In genomic region chr1:88401283-88401682, GRCh38 we compare ENCODE assay signal across 14 cellular contexts.
DNase-seq lines count a peak whose midpoint lies in the region; ATAC-seq and TF ChIP-seq lines count a peak whose summit lies in the region.
"Had no signal": no experiment of that assay in that cellular context is flagged by ENCODE, and none has a peak within 500 bp of the region (broad histone marks: within the 10 kb centered on the region; RNA-seq: fewer than 3 reads in every experiment).

No MANE protein-coding gene starts in this region.

- no peaks in the 10 kb centered on the region for H4K20me1 ChIP-seq in osteoblast (ENCODE audit: insufficient read depth, low read length)

- no peaks in the 10 kb centered on the region for H3K79me2 ChIP-seq in osteoblast (ENCODE audit: insufficient read depth, low read length)

- intact Hi-C loops in spleen (cut with DNase I; ENCODE audit: low total_unique reads) = no loop called here

- H3K36me3 ChIP-seq in osteoblast (ENCODE audit: insufficient read depth, low read length) = no peaks in the 10 kb centered on the region
- H3K36me3 ChIP-seq in spleen = no peaks in the 10 kb centered on the region
- H3K36me3 ChIP-seq: right atrium auricular region, tibial nerve had no signal

- H3K4me3 ChIP-seq in osteoblast (ENCODE audit: insufficient read depth, low read length) (no peak overlapping the region), spleen (no peak overlapping the region)
- H3K4me3 ChIP-seq: right atrium auricular region, tibial nerve had no signal

- H3K4me2 ChIP-seq in osteoblast (ENCODE audit: insufficient read depth, low read length) = no peak overlapping the region

- DNase-seq in NCI-H524 treated with DMSO at 0.1 percent for 48 hours (lab: John Stamatoyannopoulos, UW) = no peak
- DNase-seq in osteoblast (ENCODE audit: insufficient read length, low spot score, missing footprints) = no peak
- no peak for DNase-seq in islet precursor cell
- DNase-seq in spleen = no peak
- DNase-seq: CD8-positive, alpha-beta memory T cell; NCI-H2029 had no signal

- ATAC-seq in GM18861 (IDR thresholded peaks at IDR 0.05; ENCODE audit: unreplicated experiment) (peak; percentile 88), GM21367 (IDR thresholded peaks at IDR 0.05; ENCODE audit: unreplicated experiment) (peak; percentile 82), HG02970 (IDR thresholded peaks at IDR 0.05; ENCODE audit: low FRiP score, unreplicated experiment) (peak; percentile 85), HG03571 (IDR thresholded peaks at IDR 0.05; ENCODE audit: unreplicated experiment) (peak; percentile 60)
- ATAC-seq: activated T-helper 17 cell treated with anti-CD3 and anti-CD28 coated beads, Interleukin-2, amount 50 U/mL, for 72 hours; HepG2 had no signal

- no peak for TF ChIP-seq POLR2A in spleen (IDR thresholded peaks at IDR 0.05)

- TF ChIP-seq CTCF in osteoblast (IDR thresholded peaks at IDR 0.05; ENCODE audit: extremely low read depth, low read depth, low read length) (no peak), spleen (IDR thresholded peaks at IDR 0.05 in 8 of 11, conservative IDR thresholded peaks at IDR 0.05 in 3 of 11) (no peak)

- H3K4me1 ChIP-seq in osteoblast (ENCODE audit: insufficient read depth, low read length) (no peaks in the 10 kb centered on the region), spleen (no peaks in the 10 kb centered on the region)
- H3K4me1 ChIP-seq: right atrium auricular region, tibial nerve had no signal

- H3K27ac ChIP-seq in osteoblast (ENCODE audit: low read depth, low read length) = no peak overlapping the region
- H3K27ac ChIP-seq in spleen = no peak overlapping the region
- H3K27ac ChIP-seq: right atrium auricular region, tibial nerve had no signal

- no peak overlapping the region for H2AFZ ChIP-seq in osteoblast (ENCODE audit: low read length)

- WGBS in spleen, 5 donors = 55 to 67% (median 60%) methylated on average over 1 of the region's 1 CpG

- H3K27me3 ChIP-seq in osteoblast (ENCODE audit: insufficient read depth, low read length) = no peaks in the 10 kb centered on the region
- H3K27me3 ChIP-seq in spleen (replicated peaks in 1 of 7) = no peaks in the 10 kb centered on the region
- H3K27me3 ChIP-seq: right atrium auricular region, tibial nerve had no signal

- H3K9me3 ChIP-seq in osteoblast (ENCODE audit: low read depth, low read length) (no peaks in the 10 kb centered on the region), spleen (peaks cover 0 to under 1% (median 0%) of the 10 kb centered on the region in 8 donors)
- H3K9me3 ChIP-seq: right atrium auricular region, tibial nerve had no signal
